ENCODE assay signal across 1 cellular context in genomic region chr9:113572076-113572861, GRCh38.
TF ChIP-seq lines count a peak whose summit lies in the region.

No MANE protein-coding gene starts in this region.

TF ChIP-seq in HCT116, 20 proteins besides CTCF, POLR2A, EP300 and RAD21 (continued from another document):
- TF ChIP-seq REST (IDR thresholded peaks at IDR 0.05; ENCODE audit: low read depth) (no peak), EZH2phosphoT487 (IDR thresholded peaks at IDR 0.05; ENCODE audit: borderline replicate concordance) (no peak), ZFX (IDR thresholded peaks at IDR 0.05) (no peak), CEBPB (IDR thresholded peaks at IDR 0.05; ENCODE audit: low read depth) (no peak)
